In genomic region chr11:64164392-64165312, GRCh38 we compare ENCODE assay signal across 1 cellular context.
TF ChIP-seq lines count a peak whose summit lies in the region.

No MANE protein-coding gene starts in this region.

TF ChIP-seq in A549, 52 proteins besides CTCF, POLR2A, EP300 and RAD21:
- TF ChIP-seq HOXB13 (CRISPR knock-in tag; IDR thresholded peaks at IDR 0.05; ENCODE audit: low read depth) (no peak), CBX2 (IDR thresholded peaks at IDR 0.05; ENCODE audit: borderline replicate concordance, low read depth) (no peak), KDM1A (IDR thresholded peaks at IDR 0.05; ENCODE audit: low read depth) (no peak), HOXA7 (CRISPR knock-in tag; IDR thresholded peaks at IDR 0.05) (no peak), FOSB (CRISPR knock-in tag; IDR thresholded peaks at IDR 0.05) (no peak), ESRRA (IDR thresholded peaks at IDR 0.05; ENCODE audit: borderline replicate concordance, low read length) (no peak), SREBF2 (IDR thresholded peaks at IDR 0.05) (no peak), PBX3 (IDR thresholded peaks at IDR 0.05) (no peak), E2F6 (IDR thresholded peaks at IDR 0.05; ENCODE audit: borderline replicate concordance, low read depth) (no peak), USF2 (IDR thresholded peaks at IDR 0.05) (no peak), FOSL2 (IDR thresholded peaks at IDR 0.05) (no peak), FOSL2 (CRISPR knock-in tag; IDR thresholded peaks at IDR 0.05) (no peak), BHLHE40 (IDR thresholded peaks at IDR 0.05; ENCODE audit: low read depth, low read length) (no peak), MAFK (IDR thresholded peaks at IDR 0.05; ENCODE audit: partially characterized antibody) (no peak), ZNF302 (CRISPR knock-in tag; IDR thresholded peaks at IDR 0.05) (no peak), RARB (CRISPR knock-in tag; IDR thresholded peaks at IDR 0.05) (no peak), HMGXB4 (CRISPR knock-in tag; IDR thresholded peaks at IDR 0.05; ENCODE audit: borderline replicate concordance) (no peak), BCL3 (IDR thresholded peaks at IDR 0.05) (no peak), PHF8 (IDR thresholded peaks at IDR 0.05; ENCODE audit: borderline replicate concordance, low read depth) (no peak), TP53 (CRISPR knock-in tag; IDR thresholded peaks at IDR 0.05) (no peak), JUNB (IDR thresholded peaks at IDR 0.05) (no peak)
